1 cellular context compared by ENCODE assay signal in genomic region chr19:10009269-10009665, GRCh38.
A peak's percentile ranks its signal among the peaks of the same experiment; 100 is the strongest.
TF ChIP-seq lines count a peak whose summit lies in the region.

No MANE protein-coding gene starts in this region.

TF ChIP-seq in HEK293, 187 proteins besides CTCF, POLR2A, EP300 and RAD21 (continued from another document and continues in another):
- peak; percentile 67; the same call in 1 of the 2 replicates for TF ChIP-seq ZNF398 (tag by site-specific recombination; IDR thresholded peaks at IDR 0.05)
- TF ChIP-seq ZNF202 (tag by site-specific recombination; IDR thresholded peaks at IDR 0.05; ENCODE audit: borderline replicate concordance) = no peak
- TF ChIP-seq GLIS1 (tag by site-specific recombination; IDR thresholded peaks at IDR 0.05) = peak; percentile 69; the same call in 1 of the 2 replicates
- TF ChIP-seq ZNF701 (tag by site-specific recombination; IDR thresholded peaks at IDR 0.05) = no peak
- no peak for TF ChIP-seq SALL2 (tag by site-specific recombination; IDR thresholded peaks at IDR 0.05; ENCODE audit: borderline replicate concordance)
- TF ChIP-seq ZNF664 (tag by site-specific recombination; IDR thresholded peaks at IDR 0.05) = no peak
- no peak for TF ChIP-seq ZNF23 (tag by site-specific recombination; IDR thresholded peaks at IDR 0.05; ENCODE audit: borderline replicate concordance)
- no peak for TF ChIP-seq ZNF2 (tag by site-specific recombination; IDR thresholded peaks at IDR 0.05)
- TF ChIP-seq EGR2 (tag by site-specific recombination; IDR thresholded peaks at IDR 0.05; ENCODE audit: low read depth) = no peak
- peak; percentile 7; the same call in 1 of the 2 replicates for TF ChIP-seq ZNF335 (tag by site-specific recombination; conservative IDR thresholded peaks at IDR 0.05)
- TF ChIP-seq PRDM4 (tag by site-specific recombination; IDR thresholded peaks at IDR 0.05) = no peak
- no peak for TF ChIP-seq ZNF37A (tag by site-specific recombination; IDR thresholded peaks at IDR 0.05)
- no peak for TF ChIP-seq TRIM28 (IDR thresholded peaks at IDR 0.05; ENCODE audit: borderline replicate concordance, low read length)
- TF ChIP-seq MEIS1 (CRISPR knock-in tag; IDR thresholded peaks at IDR 0.05; ENCODE audit: borderline replicate concordance) = no peak
- TF ChIP-seq ZNF362 (tag by site-specific recombination; IDR thresholded peaks at IDR 0.05) = no peak
- no peak for TF ChIP-seq PRDM2 (tag by site-specific recombination; IDR thresholded peaks at IDR 0.05; ENCODE audit: borderline replicate concordance)
- no peak for TF ChIP-seq PRDM6 (tag by site-specific recombination; IDR thresholded peaks at IDR 0.05)
- TF ChIP-seq ZBTB44 (tag by site-specific recombination; IDR thresholded peaks at IDR 0.05) = no peak
- TF ChIP-seq ZFP41 (tag by site-specific recombination; IDR thresholded peaks at IDR 0.05; ENCODE audit: borderline replicate concordance) = no peak
- TF ChIP-seq MYNN (tag by site-specific recombination; IDR thresholded peaks at IDR 0.05; ENCODE audit: borderline replicate concordance) = no peak
- no peak for TF ChIP-seq ZNF704 (tag by site-specific recombination; IDR thresholded peaks at IDR 0.05)
- no peak for TF ChIP-seq AEBP2 (tag by site-specific recombination; IDR thresholded peaks at IDR 0.05; ENCODE audit: borderline replicate concordance)
- no peak for TF ChIP-seq YY1 (tag by site-specific recombination; IDR thresholded peaks at IDR 0.05)
- TF ChIP-seq INSM2 (tag by site-specific recombination; IDR thresholded peaks at IDR 0.05) = no peak
- no peak for TF ChIP-seq ZBTB49 (tag by site-specific recombination; IDR thresholded peaks at IDR 0.05; ENCODE audit: low read depth)
- TF ChIP-seq ZBTB21 (tag by site-specific recombination; IDR thresholded peaks at IDR 0.05) = 0 out of 2 replicates have a peak, but pooled peaks have one; percentile 50
- no peak for TF ChIP-seq ZNF121 (tag by site-specific recombination; IDR thresholded peaks at IDR 0.05)
- TF ChIP-seq ZNF211 (tag by site-specific recombination; IDR thresholded peaks at IDR 0.05; ENCODE audit: low read depth) = no peak
- TF ChIP-seq ZNF561 (tag by site-specific recombination; IDR thresholded peaks at IDR 0.05; ENCODE audit: borderline replicate concordance) = no peak
- TF ChIP-seq ZNF626 (tag by site-specific recombination; IDR thresholded peaks at IDR 0.05) = no peak
- no peak for TF ChIP-seq ZNF423 (tag by site-specific recombination; IDR thresholded peaks at IDR 0.05)
- no peak for TF ChIP-seq SCRT2 (tag by site-specific recombination; IDR thresholded peaks at IDR 0.05)
